In genomic region chr12:124493809-124494750, GRCh38 we compare ENCODE assay signal across 1 cellular context.
TF ChIP-seq lines count a peak whose summit lies in the region.

No MANE protein-coding gene starts in this region.

TF ChIP-seq in GM12878, 131 proteins besides CTCF, POLR2A, EP300 and RAD21 (continued from another document and continues in another):
- TF ChIP-seq, protein P1, sequence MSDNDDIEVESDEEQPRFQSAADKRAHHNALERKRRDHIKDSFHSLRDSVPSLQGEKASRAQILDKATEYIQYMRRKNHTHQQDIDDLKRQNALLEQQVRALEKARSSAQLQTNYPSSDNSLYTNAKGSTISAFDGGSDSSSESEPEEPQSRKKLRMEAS (IDR thresholded peaks at IDR 0.05; ENCODE audit: low read depth, low read length): peak; percentile 39; the same call in 1 of the 2 replicates
- TF ChIP-seq IKZF1 (conservative IDR thresholded peaks at IDR 0.05): peak; percentile 83
- TF ChIP-seq PBX3 (IDR thresholded peaks at IDR 0.05; ENCODE audit: insufficient replicate concordance, low read depth, low read length): peak; percentile 19
- TF ChIP-seq ZNF217 (IDR thresholded peaks at IDR 0.05): no peak
- peak; percentile 92 for TF ChIP-seq NR2F1 (conservative IDR thresholded peaks at IDR 0.05)
- TF ChIP-seq BRCA1 (IDR thresholded peaks at IDR 0.05; ENCODE audit: low read depth, low read length): no peak
- TF ChIP-seq FOXK2 (IDR thresholded peaks at IDR 0.05): no peak
- TF ChIP-seq CBX5 (IDR thresholded peaks at IDR 0.05; ENCODE audit: low read depth): 0 out of 2 replicates have a peak, but pooled peaks have one; percentile 40
- no peak for TF ChIP-seq E2F8 (IDR thresholded peaks at IDR 0.05; ENCODE audit: low read depth, partially characterized antibody)
- no peak; the same call in 1 of the 2 replicates for TF ChIP-seq JUNB (IDR thresholded peaks at IDR 0.05)
- peak; percentile 45; the same call in 1 of the 2 replicates for TF ChIP-seq BMI1 (IDR thresholded peaks at IDR 0.05; ENCODE audit: borderline replicate concordance)
- TF ChIP-seq SPI1 (IDR thresholded peaks at IDR 0.05; ENCODE audit: borderline replicate concordance, insufficient read depth, low read depth, low read length): no peak
- TF ChIP-seq YY1 (IDR thresholded peaks at IDR 0.05; ENCODE audit: low read depth, low read length): peak; percentile 51; the same call in 1 of the 2 replicates
- TF ChIP-seq STAT3 (IDR thresholded peaks at IDR 0.05; ENCODE audit: low read depth, low read length): no peak
- TF ChIP-seq MEF2A (IDR thresholded peaks at IDR 0.05; ENCODE audit: insufficient read depth, low read depth, low read length): peak; percentile 69; the same call in 1 of the 2 replicates
- peak; percentile 66 for TF ChIP-seq FOXM1 (IDR thresholded peaks at IDR 0.05; ENCODE audit: low read depth, low read length)
- no peak for TF ChIP-seq HDAC6 (IDR thresholded peaks at IDR 0.05; ENCODE audit: unreplicated experiment)
- TF ChIP-seq EGR1 (IDR thresholded peaks at IDR 0.05; ENCODE audit: borderline replicate concordance in 1 of 2, low read depth in 2 of 2, low read length in 2 of 2): peak in 1 of 2 experiments; percentile 84; a peak in 2 of 3 replicates
- TF ChIP-seq ASH2L (IDR thresholded peaks at IDR 0.05; ENCODE audit: borderline replicate concordance, low read depth): no peak
- no peak for TF ChIP-seq BCLAF1 (IDR thresholded peaks at IDR 0.05)
- TF ChIP-seq ZNF207 (IDR thresholded peaks at IDR 0.05; ENCODE audit: borderline replicate concordance): 0 out of 2 replicates have a peak, but pooled peaks have one; percentile 37
- TF ChIP-seq KDM1A (IDR thresholded peaks at IDR 0.05; ENCODE audit: borderline replicate concordance): no peak
- peak; percentile 69; the same call in 1 of the 2 replicates for TF ChIP-seq RELB (IDR thresholded peaks at IDR 0.05; ENCODE audit: low read depth)
- peak; percentile 38; the same call in 1 of the 2 replicates for TF ChIP-seq NR2C1 (IDR thresholded peaks at IDR 0.05)
- peak; percentile 64; the same call in 1 of the 2 replicates for TF ChIP-seq CREM (IDR thresholded peaks at IDR 0.05; ENCODE audit: low read depth)
- peak; percentile 71; the same call in 1 of the 2 replicates for TF ChIP-seq NFIC (IDR thresholded peaks at IDR 0.05; ENCODE audit: low read depth, low read length)
- no peak for TF ChIP-seq SUZ12 (IDR thresholded peaks at IDR 0.05; ENCODE audit: unreplicated experiment)
- no peak for TF ChIP-seq SRF (IDR thresholded peaks at IDR 0.05; ENCODE audit: low read depth in 2 of 2, low read length in 2 of 2)
- no peak for TF ChIP-seq HSF1 (IDR thresholded peaks at IDR 0.05; ENCODE audit: low read depth, low read length)
- no peak; the same call in 1 of the 2 replicates for TF ChIP-seq IRF5 (IDR thresholded peaks at IDR 0.05; ENCODE audit: borderline replicate concordance)
- peak; percentile 67; the same call in 1 of the 2 replicates for TF ChIP-seq IRF4 (IDR thresholded peaks at IDR 0.05; ENCODE audit: low read depth, low read length)
- peak; percentile 38; the same call in 1 of the 2 replicates for TF ChIP-seq CBFB (IDR thresholded peaks at IDR 0.05; ENCODE audit: low read depth)
- no peak for TF ChIP-seq POLR2AphosphoS2 (IDR thresholded peaks at IDR 0.05; ENCODE audit: low read depth, low read length)
- no peak for TF ChIP-seq E2F4 (IDR thresholded peaks at IDR 0.05; ENCODE audit: low read depth, low read length)
- TF ChIP-seq LARP7 (IDR thresholded peaks at IDR 0.05): 0 out of 2 replicates have a peak, but pooled peaks have one; percentile 32
- 0 out of 2 replicates have a peak, but pooled peaks have one; percentile 21 for TF ChIP-seq HCFC1 (IDR thresholded peaks at IDR 0.05; ENCODE audit: low read length)
- TF ChIP-seq STAT1 (conservative IDR thresholded peaks at IDR 0.05): no peak
- no peak for TF ChIP-seq IRF3 (IDR thresholded peaks at IDR 0.05)
- no peak for TF ChIP-seq ZNF622 (IDR thresholded peaks at IDR 0.05)
- TF ChIP-seq SMAD1 (IDR thresholded peaks at IDR 0.05; ENCODE audit: low read depth, partially characterized antibody): no peak
- TF ChIP-seq SP1 (IDR thresholded peaks at IDR 0.05; ENCODE audit: low read depth, low read length): peak; percentile 81
- TF ChIP-seq SIX5 (IDR thresholded peaks at IDR 0.05; ENCODE audit: low read depth, low read length, severe bottlenecking): no peak
- no peak for TF ChIP-seq NFYA (IDR thresholded peaks at IDR 0.05; ENCODE audit: borderline replicate concordance, low read depth, low read length)
- TF ChIP-seq RUNX3 (IDR thresholded peaks at IDR 0.05; ENCODE audit: low read length): peak; percentile 80
- peak; percentile 49 to 79; a peak in 3 of 4 replicates for TF ChIP-seq IKZF2 (IDR thresholded peaks at IDR 0.05)
- no peak; the same call in 1 of the 2 replicates for TF ChIP-seq ZBED1 (IDR thresholded peaks at IDR 0.05; ENCODE audit: borderline replicate concordance)
- no peak for TF ChIP-seq ZBTB4 (CRISPR knock-in tag; IDR thresholded peaks at IDR 0.05)
